ENCODE assay signal across 23 cellular contexts in genomic region chr6:38221236-38221635, GRCh38.
"Had no signal": no experiment of that assay in that cellular context is flagged by ENCODE, and none has a peak within 500 bp of the region (broad histone marks: within the 10 kb centered on the region; RNA-seq: fewer than 3 reads in every experiment).

No MANE protein-coding gene starts in this region.

- H3K4me1 Mint-ChIP-seq: activated CD4-positive, alpha-beta memory T cell treated with anti-CD3 and anti-CD28 coated beads, Interleukin-2, amount 10 ng/mL, durations not matched to agents 7 days and 5 days; activated CD4-positive, alpha-beta T cell treated with anti-CD3 and anti-CD28 coated beads, Interleukin-2, amount 10 ng/mL, durations not matched to agents 24 days and 14 days had no signal

- H3K36me3 ChIP-seq: esophagus squamous epithelium, neutrophil, ovary, right lobe of liver, thoracic aorta, upper lobe of right lung had no signal

- H3K4me3 ChIP-seq: esophagus squamous epithelium, ovary, right lobe of liver, thoracic aorta, upper lobe of right lung had no signal

- H3K4me1 ChIP-seq: right lobe of liver, upper lobe of right lung had no signal

- H3K27me3 ChIP-seq: esophagus squamous epithelium, neutrophil, ovary, right lobe of liver, upper lobe of right lung had no signal

- H3K36me3 Mint-ChIP-seq: activated naive CD4-positive, alpha-beta T cell treated with anti-CD3 and anti-CD28 coated beads, Interleukin-2, amount 50 U/mL, for 72 hours had no signal

- H3K27ac ChIP-seq: esophagus squamous epithelium, neutrophil, ovary, right lobe of liver, thoracic aorta, upper lobe of right lung had no signal

- H3K9me3 ChIP-seq: esophagus squamous epithelium, neutrophil, ovary, right lobe of liver, thoracic aorta, upper lobe of right lung had no signal

- ATAC-seq: activated naive CD4-positive, alpha-beta T cell treated with anti-CD3 and anti-CD28 coated beads, Interleukin-2, amount 50 U/mL, for 72 hours; activated T-cell treated with anti-CD3 and anti-CD28 coated beads, Interleukin-2, amount 50 U/mL, for 4 hours; activated T-helper 17 cell treated with anti-CD3 and anti-CD28 coated beads, Interleukin-2, amount 50 U/mL, for 72 hours; left cardiac atrium; left ventricle myocardium superior; right lobe of liver; upper lobe of right lung had no signal

- FAIRE-seq: bronchial epithelial cell, islet of Langerhans had no signal

- H3K27me3 Mint-ChIP-seq: activated CD4-positive, alpha-beta memory T cell treated with anti-CD3 and anti-CD28 coated beads, Interleukin-2, amount 10 ng/mL, durations not matched to agents 7 days and 5 days; activated CD4-positive, alpha-beta T cell treated with anti-CD3 and anti-CD28 coated beads, Interleukin-2, amount 10 ng/mL, durations not matched to agents 24 days and 14 days; activated T-helper 17 cell treated with anti-CD3 and anti-CD28 coated beads, Interleukin-2, amount 50 U/mL, for 72 hours; progenitor cell of endocrine pancreas had no signal

- H3K27ac Mint-ChIP-seq: activated CD4-positive, alpha-beta memory T cell treated with anti-CD3 and anti-CD28 coated beads, Interleukin-2, amount 10 ng/mL, durations not matched to agents 7 days and 5 days; activated CD4-positive, alpha-beta T cell treated with anti-CD3 and anti-CD28 coated beads, Interleukin-2, amount 10 ng/mL, durations not matched to agents 24 days and 14 days; activated T-helper 17 cell treated with anti-CD3 and anti-CD28 coated beads, Interleukin-2, amount 50 U/mL, for 72 hours; nephron; progenitor cell of endocrine pancreas had no signal

- H3K4me3 Mint-ChIP-seq: activated CD4-positive, alpha-beta memory T cell treated with anti-CD3 and anti-CD28 coated beads, Interleukin-2, amount 10 ng/mL, durations not matched to agents 7 days and 5 days; activated CD4-positive, alpha-beta T cell treated with anti-CD3 and anti-CD28 coated beads, Interleukin-2, amount 10 ng/mL, durations not matched to agents 24 days and 14 days; activated T-cell treated with anti-CD3 and anti-CD28 coated beads, Interleukin-2, amount 50 U/mL, for 4 hours; activated T-helper 17 cell treated with anti-CD3 and anti-CD28 coated beads, Interleukin-2, amount 50 U/mL, for 72 hours; nephron had no signal

- DNase-seq: activated CD4-positive, alpha-beta memory T cell treated with anti-CD3 and anti-CD28 coated beads, Interleukin-2, amount 10 ng/mL, durations not matched to agents 7 days and 5 days; activated CD4-positive, alpha-beta T cell treated with anti-CD3 and anti-CD28 coated beads, Interleukin-2, amount 10 ng/mL, durations not matched to agents 24 days and 14 days; activated CD4-positive, CD25-positive, alpha-beta regulatory T cell treated with anti-CD3 and anti-CD28 coated beads, Interleukin-2, amount 50 U/mL, for 72 hours; activated gamma-delta T cell treated with Interleukin-2 at 50 U/mL for 16 hours; activated T-cell treated with anti-CD3 and anti-CD28 coated beads, Interleukin-2, amount 50 U/mL, for 4 hours; esophagus squamous epithelium; foreskin melanocyte; left cardiac atrium; left ventricle myocardium superior; ovary; right lobe of liver; stimulated activated CD4-positive, alpha-beta T cell treated with anti-CD3 and anti-CD28 coated beads, Interleukin-2, amount 100 ng/mL, for 48 hours; stimulated activated naive CD4-positive, alpha-beta T cell treated with Interleukin-2 at 50 U/mL for 16 hours; T-helper 2 cell; upper lobe of right lung had no signal

- H3K9me3 Mint-ChIP-seq: activated CD4-positive, alpha-beta memory T cell treated with anti-CD3 and anti-CD28 coated beads, Interleukin-2, amount 10 ng/mL, durations not matched to agents 7 days and 5 days; activated CD4-positive, alpha-beta T cell treated with anti-CD3 and anti-CD28 coated beads, Interleukin-2, amount 10 ng/mL, durations not matched to agents 24 days and 14 days; activated T-cell treated with anti-CD3 and anti-CD28 coated beads, Interleukin-2, amount 50 U/mL, for 4 hours; activated T-helper 17 cell treated with anti-CD3 and anti-CD28 coated beads, Interleukin-2, amount 50 U/mL, for 72 hours; nephron had no signal
